8 cellular contexts compared by ENCODE assay signal in the genomic region with DNA sequence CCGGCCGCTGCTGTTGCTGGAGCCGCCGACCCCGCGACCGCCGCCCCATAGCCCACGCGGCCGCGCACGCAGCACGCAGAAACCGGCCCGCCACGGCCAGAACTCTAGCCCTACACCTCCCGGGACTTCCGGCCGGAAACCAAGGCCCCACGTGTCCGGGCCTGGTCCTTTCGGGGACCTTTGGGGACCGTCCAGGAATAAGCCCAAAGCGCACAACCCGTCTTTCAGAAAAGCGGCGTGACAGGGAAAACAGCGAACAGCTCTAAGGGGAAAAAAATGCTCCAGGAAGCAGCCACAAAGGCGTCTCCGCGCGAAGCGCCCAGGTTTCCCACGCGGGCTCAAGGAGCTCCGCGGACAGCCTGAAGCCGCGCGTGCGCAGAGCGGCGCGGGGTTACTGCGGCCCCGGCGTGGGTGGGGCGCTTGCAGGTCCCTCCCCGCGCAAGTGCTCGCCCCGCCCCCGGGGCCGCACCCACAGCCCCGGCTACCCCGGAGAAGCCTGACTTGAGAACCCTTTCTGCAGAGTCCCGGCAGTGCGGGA. TPM values are rescaled to one million over a fixed set of nuclear protein-coding genes. Genes with fewer than 3 reads are reported as not detected.
DNase-seq lines count a peak whose midpoint lies in the region; ATAC-seq, FAIRE-seq and TF ChIP-seq lines count a peak whose summit lies in the region.

NSUN2 (minus strand) TSS at position 114 of the 538 bp plus-strand sequence; CDS start at position 49, 65 bp downstream.
SRD5A1 (plus strand) TSS at position 510 of the 538 bp plus-strand sequence. CDS start 137 bp downstream, outside the sequence.

- DNase-seq in EL (peak; percentile 90), H54 (ENCODE audit: insufficient read length, low spot score) (peak; percentile 96), LoVo (ENCODE audit: low spot score) (peak; percentile 95), RWPE1 (ENCODE audit: low spot score) (peak; percentile 98), fibroblast of mammary gland (ENCODE audit: low read depth) (peak; percentile 86), natural killer cell (peak; percentile 95)
- peak; percentile 86 to 95 (median 89) for DNase-seq in stimulated activated naive CD4-positive, alpha-beta T cell (lab: John Stamatoyannopoulos, UW)

- TF ChIP-seq POLR2A in H54 (IDR thresholded peaks at IDR 0.05; ENCODE audit: low read depth, low read length), result peak; percentile 78

- intact Hi-C loops in natural killer cell (cut with micrococcal nuclease), result loop anchor here (1.0 to 5.0 kb wide), 4 partner anchors 80 to 1211 kb away; partner anchors contain the start of genes ICE1, MED10 and TENT4A

- peak within 1 kb of the TSS; percentile 100 for H3K4me3 Mint-ChIP-seq in activated T-helper 17 cell treated with anti-CD3 and anti-CD28 coated beads, Interleukin-2, amount 50 U/mL, for 72 hours
- H3K4me3 Mint-ChIP-seq in natural killer cell, result peak within 1 kb of the TSS; percentile 98

- POLR2A ChIA-PET in RWPE1 (lab: Yijun Ruan, JAX; ENCODE audit: low non-redundant PET), result interaction anchor here (1.6 kb wide), 1 partner anchor 80 kb away, joined by 5 read pairs; no protein-coding TSS in a partner anchor

- H3K27ac ChIP-seq in RWPE1, result peak within 1 kb of the TSS; percentile 89

- FAIRE-seq in H54 (lab: Jason Lieb, UNC), result no peak

- ATAC-seq in activated T-helper 17 cell treated with anti-CD3 and anti-CD28 coated beads, Interleukin-2, amount 50 U/mL, for 72 hours (replicated peaks), result peak; percentile 89
- peak; percentile 88 to 96 (median 89) for ATAC-seq in natural killer cell

- no peaks in the 10 kb centered on the region for H3K27me3 Mint-ChIP-seq in activated T-helper 17 cell treated with anti-CD3 and anti-CD28 coated beads, Interleukin-2, amount 50 U/mL, for 72 hours
- no peaks in the 10 kb centered on the region for H3K27me3 Mint-ChIP-seq in natural killer cell (ENCODE audit: low read depth in 2 of 2)

- H3K9me3 Mint-ChIP-seq in activated T-helper 17 cell treated with anti-CD3 and anti-CD28 coated beads, Interleukin-2, amount 50 U/mL, for 72 hours, result no peaks in the 10 kb centered on the region
- H3K9me3 Mint-ChIP-seq in natural killer cell, result no peaks in the 10 kb centered on the region

- H3K4me3 ChIP-seq in fibroblast of mammary gland (ENCODE audit: control insufficient read depth, low read depth, low read length), result peak within 1 kb of the TSS; percentile 94

- peak within 1 kb of the TSS; percentile 97 for H3K27ac Mint-ChIP-seq in activated T-helper 17 cell treated with anti-CD3 and anti-CD28 coated beads, Interleukin-2, amount 50 U/mL, for 72 hours
- H3K27ac Mint-ChIP-seq in natural killer cell, result peak within 1 kb of the TSS; percentile 97 to 98

- peaks cover 26% of the 10 kb centered on the region for H3K4me1 Mint-ChIP-seq in activated T-helper 17 cell treated with anti-CD3 and anti-CD28 coated beads, Interleukin-2, amount 50 U/mL, for 72 hours
- peaks cover 46 to 50% of the 10 kb centered on the region in 2 donors for H3K4me1 Mint-ChIP-seq in natural killer cell

- CTCF ChIA-PET in RWPE1 (lab: Yijun Ruan, JAX), result no interaction called here

- TF ChIP-seq CTCF in RWPE1 (conservative IDR thresholded peaks at IDR 0.05; ENCODE audit: low read depth) (no peak), fibroblast of mammary gland (conservative IDR thresholded peaks at IDR 0.05; ENCODE audit: control insufficient read depth, insufficient read depth, low read depth, low read length) (no peak), natural killer cell (IDR thresholded peaks at IDR 0.05) (no peak)

- H3K36me3 Mint-ChIP-seq in activated T-helper 17 cell treated with anti-CD3 and anti-CD28 coated beads, Interleukin-2, amount 50 U/mL, for 72 hours (ENCODE audit: low read depth), result peaks cover 51% of the 10 kb centered on the region
- no peaks in the 10 kb centered on the region for H3K36me3 Mint-ChIP-seq in natural killer cell

RNA-seq across cellular contexts. Expression of gene NSUN2, which starts in this region (rescaled TPM):
- total RNA-seq in activated T-helper 17 cell treated with anti-CD3 and anti-CD28 coated beads, Interleukin-2, amount 50 U/mL, for 72 hours, result 100 to 1,000 TPM in 1 of 2 donors, 10 to 100 TPM in 1; 61.2 to 128 TPM
- 10 to 100 TPM; 61.3 to 87.4 (median 81.4) TPM for total RNA-seq in natural killer cell

RNA-seq across cellular contexts. Expression of gene SRD5A1, which starts in this region (rescaled TPM):
- total RNA-seq in activated T-helper 17 cell treated with anti-CD3 and anti-CD28 coated beads, Interleukin-2, amount 50 U/mL, for 72 hours, result 1 to 10 TPM; 8.3 to 10.0 TPM
- total RNA-seq in natural killer cell, result 10 to 100 TPM in 1 of 3 donors, 1 to 10 TPM in 2; 6.5 to 11.0 (median 7.8) TPM

Comparison
In these comparisons a context has a peak if more than half of its experiments do, and no peak if none do; other contexts are left out.
1. Peak in every context shown above with its lines: DNase-seq, ATAC-seq, H3K4me3 ChIP-seq and H3K27ac ChIP-seq.